In the genomic region with DNA sequence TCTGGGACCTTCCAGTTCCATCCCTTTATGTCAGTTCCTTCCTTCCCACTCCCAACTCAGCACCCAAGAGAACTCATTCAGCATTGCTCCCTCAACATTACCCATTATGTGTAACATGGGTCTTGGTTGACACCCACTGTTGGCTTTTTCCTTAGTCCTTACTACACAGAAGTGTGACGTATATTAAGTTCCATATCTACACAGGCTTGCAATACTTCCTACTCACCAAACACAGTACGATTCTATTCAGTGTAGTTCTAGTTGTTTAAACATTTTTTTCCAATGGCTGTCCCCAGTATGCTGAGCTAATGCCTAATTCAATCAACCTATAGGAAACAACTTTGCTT, we compare ENCODE assay signal across 8 cellular contexts. TPM values are rescaled to one million over a fixed set of nuclear protein-coding genes. Genes with fewer than 3 reads are reported as not detected.
DNase-seq lines count a peak whose midpoint lies in the region; ATAC-seq and TF ChIP-seq lines count a peak whose summit lies in the region.

No MANE protein-coding gene starts in this region.

- H3K9me3 Mint-ChIP-seq in T-helper 2 cell treated with Interferon-gamma antibody and Interleukin-4, amounts not matched to agents 5 μg/mL and 100 μg/mL, for 36 hours = no peaks in the 10 kb centered on the region

- H3K4me1 ChIP-seq in right lobe of liver (peaks cover 0 to 6% (median 0%) of the 10 kb centered on the region in 4 donors), testis (peaks cover 14% of the 10 kb centered on the region)

- TF ChIP-seq POLR2A in right lobe of liver (IDR thresholded peaks at IDR 0.05) (no peak), testis (IDR thresholded peaks at IDR 0.05) (no peak)

- peak overlapping the region; percentile 95 for H3K27ac Mint-ChIP-seq in T-helper 2 cell treated with Interferon-gamma antibody and Interleukin-4, amounts not matched to agents 5 μg/mL and 100 μg/mL, for 36 hours

- no peaks in the 10 kb centered on the region for H3K27me3 Mint-ChIP-seq in T-helper 2 cell treated with Interferon-gamma antibody and Interleukin-4, amounts not matched to agents 5 μg/mL and 100 μg/mL, for 36 hours (ENCODE audit: low read depth)

- intact Hi-C loops in right lobe of liver (cut with DNase I) (no loop called here), testis (cut with DNase I; ENCODE audit: low total_unique reads) (no loop called here)

- H3K36me3 Mint-ChIP-seq in T-helper 2 cell treated with Interferon-gamma antibody and Interleukin-4, amounts not matched to agents 5 μg/mL and 100 μg/mL, for 36 hours (ENCODE audit: low read depth) = peaks cover 7% of the 10 kb centered on the region

- DNase-seq in T-helper 2 cell treated with Interferon-gamma antibody and Interleukin-4, amounts not matched to agents 5 μg/mL and 100 μg/mL, for 36 hours (ENCODE audit: low spot score) = no peak
- DNase-seq in right lobe of liver (no peak), MV-4-11 (lab: John Stamatoyannopoulos, UW) (no peak), NCI-H69 (lab: John Stamatoyannopoulos, UW) (no peak), DMS 273 (lab: John Stamatoyannopoulos, UW; ENCODE audit: unreplicated experiment) (no peak), testis (no peak)

- H3K36me3 ChIP-seq in right lobe of liver = no peaks in the 10 kb centered on the region
- H3K36me3 ChIP-seq in testis (ENCODE audit: low read depth, missing control alignments) = no peaks in the 10 kb centered on the region

- peaks cover 45% of the 10 kb centered on the region for H3K4me1 Mint-ChIP-seq in T-helper 2 cell treated with Interferon-gamma antibody and Interleukin-4, amounts not matched to agents 5 μg/mL and 100 μg/mL, for 36 hours (ENCODE audit: low read depth)

- H3K27ac ChIP-seq in right lobe of liver (peak overlapping the region in 1 of 3 donors; percentile 62), testis (peak overlapping the region in 1 of 2 donors; percentile 6)

- TF ChIP-seq CTCF in right lobe of liver (IDR thresholded peaks at IDR 0.05) = no peak
- TF ChIP-seq CTCF in testis (IDR thresholded peaks at IDR 0.05) = no peak

- ATAC-seq in HG02678 (IDR thresholded peaks at IDR 0.05; ENCODE audit: unreplicated experiment) (peak; percentile 30), right lobe of liver (peak; percentile 23 to 46 (median 40))

- H3K27me3 ChIP-seq in right lobe of liver (no peaks in the 10 kb centered on the region), testis (no peaks in the 10 kb centered on the region)

- peak overlapping the region; percentile 48; the same call in 1 of the 2 replicates for H3K4me3 ChIP-seq in GM08714 (ENCODE audit: low read length)
- H3K4me3 ChIP-seq in right lobe of liver = no peak overlapping the region
- no peak overlapping the region for H3K4me3 ChIP-seq in testis

- 88% methylated on average over 2 of the region's 2 CpGs for WGBS in right lobe of liver (ENCODE audit: insufficient coverage, low coverage, low lambda C conversion rate, missing lambda C conversion rate)
- 88% methylated on average over 2 of the region's 2 CpGs for WGBS in testis, 2 donors

- H3K4me3 Mint-ChIP-seq in T-helper 2 cell treated with Interferon-gamma antibody and Interleukin-4, amounts not matched to agents 5 μg/mL and 100 μg/mL, for 36 hours = peak overlapping the region; percentile 77

- H3K9me3 ChIP-seq in right lobe of liver (no peaks in the 10 kb centered on the region), testis (no peaks in the 10 kb centered on the region)

RNA-seq across cellular contexts. Expression of a gene that starts 37.7 kb away (rescaled TPM):
- total RNA-seq in right lobe of liver (1 to 10 TPM; 2.2 to 8.0 (median 2.9) TPM), testis (10 to 100 TPM; 23.8 to 29.8 TPM)
- polyA plus RNA-seq in testis (ENCODE audit: insufficient read depth, low read depth, low replicate concordance) = 15.8 TPM
